Comparison of ENCODE assay signal across 20 cellular contexts in genomic region chr9:113317777-113318176, GRCh38. TPM values are rescaled to one million over a fixed set of nuclear protein-coding genes. Genes with fewer than 3 reads are reported as not detected.
A peak's percentile ranks its signal among the peaks of the same experiment; 100 is the strongest.
DNase-seq lines count a peak whose midpoint lies in the region; ATAC-seq and TF ChIP-seq lines count a peak whose summit lies in the region.
"Had no signal": no experiment of that assay in that cellular context is flagged by ENCODE, and none has a peak within 500 bp of the region (broad histone marks: within the 10 kb centered on the region; RNA-seq: fewer than 3 reads in every experiment).

No MANE protein-coding gene starts in this region.

- TF ChIP-seq CTCF in AG04450 (IDR thresholded peaks at IDR 0.05; ENCODE audit: low read depth, low read length) (peak; percentile 44), gastroesophageal sphincter (IDR thresholded peaks at IDR 0.05) (peak in 2 of 4 experiments; percentile 8 to 30)

- peaks cover 9% of the 10 kb centered on the region for H3K27me3 ChIP-seq in AG04450 (ENCODE audit: control insufficient read depth, insufficient read depth, low read length)
- H3K27me3 ChIP-seq in adipocyte (replicated peaks; ENCODE audit: control insufficient read depth, insufficient read depth, low read length) = no peaks in the 10 kb centered on the region
- no peaks in the 10 kb centered on the region for H3K27me3 ChIP-seq in gastroesophageal sphincter
- H3K27me3 ChIP-seq: dorsolateral prefrontal cortex, upper lobe of right lung had no signal

- no peak overlapping the region for H3K9ac ChIP-seq in adipocyte (ENCODE audit: low read length)

- 59 to 62% methylated on average over 2 of the region's 2 CpGs for WGBS in gastroesophageal sphincter (ENCODE audit: low coverage in 1 of 2), 2 donors

- CTCF ChIA-PET in AG04450 (lab: Charles Lee) = interaction anchor here (0.6 to 2.0 kb wide), 4 partner anchors 9 to 388 kb away, joined by 3 to 8 read pairs (median 5); partner anchors contain the start of gene ALAD

- H3K4me1 ChIP-seq in adipocyte (ENCODE audit: control insufficient read depth, insufficient read depth, low read length) = peaks cover 9% of the 10 kb centered on the region
- no peaks in the 10 kb centered on the region for H3K4me1 ChIP-seq in gastroesophageal sphincter
- H3K4me1 ChIP-seq: upper lobe of right lung had no signal

- DNase-seq in AG04450 (ENCODE audit: low read depth, low spot score) (no peak), adipocyte (ENCODE audit: low read depth) (peak; percentile 62), NCI-H82 treated with DMSO at 0.1 percent for 48 hours (lab: John Stamatoyannopoulos, UW; ENCODE audit: unreplicated experiment) (no peak)
- DNase-seq: activated CD4-positive, alpha-beta T cell treated with anti-CD3 and anti-CD28 coated beads, Interleukin-2, amount 50 U/mL, for 4 hours; AML-193; dorsolateral prefrontal cortex; head of caudate nucleus; NCI-H2107; NCI-H82; SHP77; stimulated activated CD4-positive, alpha-beta T cell treated with anti-CD3 and anti-CD28 coated beads, Interleukin-1b, Interleukin-23, amount 100 ng/mL, for 48 hours; stimulated activated CD8-positive, alpha-beta memory T cell treated with anti-CD3 and anti-CD28 coated beads, Interleukin-4, amount 100 ng/mL, for 48 hours; T1000; upper lobe of right lung had no signal

- TF ChIP-seq EP300 in gastroesophageal sphincter (IDR thresholded peaks at IDR 0.05) = no peak

- POLR2A ChIA-PET in AG04450 (lab: Yijun Ruan, JAX) = interaction anchor here (0.6 kb wide), 2 partner anchors 41 to 92 kb away, joined by 3 read pairs; partner anchors contain the start of genes C9orf43 and POLE3

- no peaks in the 10 kb centered on the region for H3K36me3 ChIP-seq in adipocyte (ENCODE audit: control insufficient read depth, insufficient read depth, low read length, severe bottlenecking)
- peaks cover 0 to 66% of the 10 kb centered on the region in 2 donors for H3K36me3 ChIP-seq in gastroesophageal sphincter

- TF ChIP-seq POLR2A in gastroesophageal sphincter (IDR thresholded peaks at IDR 0.05) = no peak

- H3K4me3 ChIP-seq in AG04450 (ENCODE audit: low read depth, low read length) (no peak overlapping the region), adipocyte (ENCODE audit: low read length) (no peak overlapping the region), gastroesophageal sphincter (no peak overlapping the region)
- H3K4me3 ChIP-seq: dorsolateral prefrontal cortex, upper lobe of right lung had no signal

- H3K27ac ChIP-seq in AG04450 (ENCODE audit: low read depth, low read length) = no peak overlapping the region
- H3K27ac ChIP-seq in gastroesophageal sphincter = no peak overlapping the region
- H3K27ac ChIP-seq: dorsolateral prefrontal cortex, upper lobe of right lung had no signal

- H3K9me3 ChIP-seq in AG04450 (ENCODE audit: control insufficient read depth, insufficient read depth, low read length) (no peaks in the 10 kb centered on the region), adipocyte (ENCODE audit: control insufficient read depth, low read length) (no peaks in the 10 kb centered on the region), gastroesophageal sphincter (no peaks in the 10 kb centered on the region)
- H3K9me3 ChIP-seq: upper lobe of right lung had no signal

- ATAC-seq in gastroesophageal sphincter (peak; percentile 66), HG02973 (IDR thresholded peaks at IDR 0.05; ENCODE audit: unreplicated experiment) (no peak), GM21619 (IDR thresholded peaks at IDR 0.05; ENCODE audit: unreplicated experiment) (no peak)
- ATAC-seq: activated T-helper 17 cell treated with anti-CD3 and anti-CD28 coated beads, Interleukin-2, amount 50 U/mL, for 72 hours; upper lobe of right lung had no signal

RNA-seq across cellular contexts. Expression of gene RNF183, which starts 14.6 kb away (rescaled TPM):
- not detected in 2 replicates for polyA plus RNA-seq in AG04450 (2011; rRNA removed)
- polyA minus RNA-seq in AG04450 (2011; rRNA and poly(A)+ RNA removed) = not detected in 2 replicates
- under 1 TPM in 1 of 4 donors, not detected in 3; 0.37 TPM for total RNA-seq in gastroesophageal sphincter
- total RNA-seq: kidney epithelial cell, M059J, upper lobe of right lung had no signal

RNA-seq across cellular contexts. Expression of gene WDR31, which starts 22.3 kb away (rescaled TPM):
- 0.97 and 1.5 TPM in 2 replicates for polyA plus RNA-seq in AG04450 (2011; rRNA removed)
- 2.0 and 2.7 TPM in 2 replicates for polyA minus RNA-seq in AG04450 (2011; rRNA and poly(A)+ RNA removed)
- total RNA-seq in gastroesophageal sphincter = 1 to 10 TPM; 1.2 to 2.8 (median 2.3) TPM

RNA-seq across cellular contexts. Expression of gene BSPRY, which starts 31.6 kb away (rescaled TPM):
- not detected in 2 replicates for polyA plus RNA-seq in AG04450 (2011; rRNA removed)
- not detected in 2 replicates for polyA minus RNA-seq in AG04450 (2011; rRNA and poly(A)+ RNA removed)
- 1 to 10 TPM in 1 of 4 donors, under 1 TPM in 3; 0.16 to 4.0 (median 0.36) TPM for total RNA-seq in gastroesophageal sphincter
- total RNA-seq: M059J had no signal

RNA-seq across cellular contexts. Expression of gene PRPF4, which starts 42.3 kb away (rescaled TPM):
- polyA plus RNA-seq in AG04450 (2011; rRNA removed) = 20.1 and 20.9 TPM in 2 replicates
- 12.8 and 15.8 TPM in 2 replicates for polyA minus RNA-seq in AG04450 (2011; rRNA and poly(A)+ RNA removed)
- total RNA-seq in gastroesophageal sphincter = 10 to 100 TPM; 13.4 to 20.5 (median 16.5) TPM

RNA-seq across cellular contexts. Expression of gene CDC26, which starts 42.4 kb away (rescaled TPM):
- 38.0 and 52.6 TPM in 2 replicates for polyA plus RNA-seq in AG04450 (2011; rRNA removed)
- 8.6 and 13.4 TPM in 2 replicates for polyA minus RNA-seq in AG04450 (2011; rRNA and poly(A)+ RNA removed)
- 10 to 100 TPM; 31.4 to 54.4 (median 42.1) TPM for total RNA-seq in gastroesophageal sphincter
